ENCODE assay signal across 37 cellular contexts in the genomic region with DNA sequence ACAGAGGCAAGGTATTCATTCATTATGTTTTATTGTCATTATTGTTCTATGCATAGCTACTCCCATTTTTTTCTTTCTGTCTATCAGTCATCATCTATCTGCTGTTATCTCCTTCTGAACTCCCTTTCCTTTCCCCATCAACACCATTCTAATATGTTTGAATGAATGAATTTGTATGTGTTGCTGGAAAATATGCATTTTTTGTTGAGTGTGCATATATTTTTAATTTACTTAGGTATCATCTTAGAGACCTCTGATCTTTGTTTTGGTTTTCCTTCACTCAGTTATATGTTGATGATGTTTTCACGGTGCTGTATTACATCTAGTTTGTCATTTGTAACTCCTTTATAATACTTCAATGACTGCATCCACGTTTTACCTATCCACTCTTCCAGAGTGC. TPM values are rescaled to one million over a fixed set of nuclear protein-coding genes. Genes with fewer than 3 reads are reported as not detected.
"Had no signal": no experiment of that assay in that cellular context is flagged by ENCODE, and none has a peak within 500 bp of the region (broad histone marks: within the 10 kb centered on the region; RNA-seq: fewer than 3 reads in every experiment).

No MANE protein-coding gene starts in this region.

- H3K4me3 ChIP-seq: adrenal gland, body of pancreas, breast epithelium had no signal

- DNase-seq: activated B cell treated with CpG ODN at 0.5 μM for 24 hours; activated CD4-positive, alpha-beta memory T cell treated with anti-CD3 and anti-CD28 coated beads for 36 hours; activated CD4-positive, alpha-beta T cell treated with anti-CD3 and anti-CD28 coated beads for 4 hours; activated CD4-positive, alpha-beta T cell treated with anti-CD3 and anti-CD28 coated beads, Interleukin-2, amount 10 ng/mL, durations not matched to agents 24 days and 14 days; activated CD4-positive, alpha-beta T cell treated with anti-CD3 and anti-CD28 coated beads, Interleukin-2, amount 50 U/mL, for 1 hour; activated CD4-positive, alpha-beta T cell treated with anti-CD3 and anti-CD28 coated beads, Interleukin-2, amount 50 U/mL, for 4 hours; activated CD4-positive, CD25-positive, alpha-beta regulatory T cell treated with anti-CD3 and anti-CD28 coated beads, Interleukin-2, amount 50 U/mL, for 72 hours; activated CD8-positive, alpha-beta memory T cell treated with anti-CD3 and anti-CD28 coated beads, Interleukin-2, amount 50 U/mL, for 4 hours; activated CD8-positive, alpha-beta T cell treated with anti-CD3 and anti-CD28 coated beads for 36 hours; activated effector memory CD4-positive, alpha-beta T cell treated with anti-CD3 and anti-CD28 coated beads, Interleukin-2, amount 50 U/mL, for 16 hours; activated gamma-delta T cell treated with Interleukin-2 at 50 U/mL for 16 hours; activated naive CD4-positive, alpha-beta T cell; activated naive CD4-positive, alpha-beta T cell treated with anti-CD3 and anti-CD28 coated beads for 36 hours; activated naive CD4-positive, alpha-beta T cell treated with anti-CD3 and anti-CD28 coated beads, Interleukin-2, amount 50 U/mL, for 16 hours; activated naive CD8-positive, alpha-beta T cell treated with anti-CD3 and anti-CD28 coated beads for 36 hours; activated T-cell treated with anti-CD3 and anti-CD28 coated beads for 4 hours; activated T-cell treated with anti-CD3 and anti-CD28 coated beads, Interleukin-2, amount 50 U/mL, for 1 hour; activated T-cell treated with anti-CD3 and anti-CD28 coated beads, Interleukin-2, amount 50 U/mL, for 4 hours; activated T-cell treated with anti-CD3 and anti-CD28 coated beads, Interleukin-2, amount 50 U/mL, for 72 hours; adrenal gland; amniotic stem cell; aorta; body of pancreas; brain microvascular endothelial cell; central memory CD4-positive, alpha-beta T cell; T-helper 1 cell; T-helper 2 cell; T-helper 9 cell had no signal

- ATAC-seq: activated CD8-positive, alpha-beta T cell treated with anti-CD3 and anti-CD28 coated beads for 36 hours; activated naive CD4-positive, alpha-beta T cell treated with anti-CD3 and anti-CD28 coated beads, Interleukin-2, amount 50 U/mL, for 72 hours; activated T-cell treated with anti-CD3 and anti-CD28 coated beads, Interleukin-2, amount 50 U/mL, for 4 hours; activated T-cell treated with anti-CD3 and anti-CD28 coated beads, Interleukin-2, amount 50 U/mL, for 72 hours; activated T-helper 17 cell treated with anti-CD3 and anti-CD28 coated beads, Interleukin-2, amount 50 U/mL, for 72 hours; body of pancreas had no signal

- H3K36me3 ChIP-seq: adrenal gland, brain microvascular endothelial cell, breast epithelium had no signal

- FAIRE-seq: astrocyte, TTC549 had no signal

- H3K27me3 ChIP-seq: adrenal gland, body of pancreas, brain microvascular endothelial cell, breast epithelium had no signal

- H3K4me1 ChIP-seq: adrenal gland, body of pancreas, breast epithelium had no signal

- H3K27ac ChIP-seq: adrenal gland, body of pancreas, brain microvascular endothelial cell, breast epithelium, VCaP had no signal

RNA-seq across cellular contexts. Expression of gene PRL, which starts 12.1 kb away (rescaled TPM):
- total RNA-seq: activated B cell treated with CpG ODN at 0.5 μM for 24 hours; activated CD4-positive, alpha-beta memory T cell treated with anti-CD3 and anti-CD28 coated beads for 36 hours; activated CD4-positive, alpha-beta T cell treated with anti-CD3 and anti-CD28 coated beads, Interleukin-2, amount 10 ng/mL, durations not matched to agents 24 days and 14 days; activated CD8-positive, alpha-beta memory T cell treated with anti-CD3 and anti-CD28 coated beads for 36 hours; activated naive CD4-positive, alpha-beta T cell treated with anti-CD3 and anti-CD28 coated beads for 36 hours; activated naive CD4-positive, alpha-beta T cell treated with anti-CD3 and anti-CD28 coated beads, Interleukin-2, amount 50 U/mL, for 72 hours; activated naive CD8-positive, alpha-beta T cell treated with anti-CD3 and anti-CD28 coated beads for 36 hours; activated T-helper 1 cell treated with anti-CD3 and anti-CD28 coated beads, Interleukin-12 subunit alpha, Interleukin-12 subunit beta, Interleukin-2, Interleukin-4 antibody, amounts not matched to agents 30 ng/mL and 10 ng/mL and 1 ng/mL, durations not matched to agents 14 hours and 24 hours and 36 hours; activated T-helper 17 cell treated with anti-CD3 and anti-CD28 coated beads, Interleukin-2, amount 50 U/mL, for 72 hours; adrenal gland; aorta; astrocyte; body of pancreas; cardiac septum had no signal
- polyA plus RNA-seq: adrenal gland, aorta had no signal
